In the genomic region with DNA sequence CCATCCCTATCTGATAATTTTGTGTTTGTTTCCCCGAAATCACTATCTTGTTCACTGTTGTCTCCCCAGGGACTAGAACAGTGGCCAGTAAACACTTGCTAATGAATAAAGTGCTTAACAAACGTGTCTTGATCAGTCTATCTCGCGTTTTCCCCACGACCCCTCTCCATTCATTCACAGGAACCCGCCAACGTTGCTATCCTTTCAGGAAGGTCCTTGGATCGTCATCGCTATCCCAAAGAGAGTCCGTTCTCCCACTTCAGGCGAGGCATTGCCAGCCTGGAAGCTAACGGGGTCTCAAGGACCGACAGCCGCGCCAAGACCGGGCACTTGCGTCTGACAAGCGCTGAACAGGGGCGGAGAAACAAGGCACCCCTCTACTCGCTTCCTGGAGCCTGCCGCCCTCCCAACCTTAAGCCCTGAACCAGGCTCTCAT, we compare ENCODE assay signal across 9 cellular contexts. TPM values are rescaled to one million over a fixed set of nuclear protein-coding genes. Genes with fewer than 3 reads are reported as not detected.
DNase-seq lines count a peak whose midpoint lies in the region; ATAC-seq and TF ChIP-seq lines count a peak whose summit lies in the region.
"Had no signal": no experiment of that assay in that cellular context is flagged by ENCODE, and none has a peak within 500 bp of the region (broad histone marks: within the 10 kb centered on the region; RNA-seq: fewer than 3 reads in every experiment).

No MANE protein-coding gene starts in this region.

- H3K27ac Mint-ChIP-seq in chondrocyte (ENCODE audit: unreplicated experiment) = no peak overlapping the region
- no peak overlapping the region for H3K27ac Mint-ChIP-seq in activated T-helper 2 cell treated with anti-CD3 and anti-CD28 coated beads, Interferon-gamma antibody, Interleukin-2, Interleukin-4, amounts not matched to agents 10 μg/mL and 5 μg/mL and 100 μg/mL, durations not matched to agents 14 hours and 24 hours and 36 hours
- H3K27ac Mint-ChIP-seq: activated naive CD8-positive, alpha-beta T cell had no signal

- TF ChIP-seq CTCF in omental fat pad (IDR thresholded peaks at IDR 0.05) (no peak), chondrocyte (IDR thresholded peaks at IDR 0.05) (no peak)

- intact Hi-C loops in activated T-helper 2 cell treated with anti-CD3 and anti-CD28 coated beads, Interferon-gamma antibody, Interleukin-2, Interleukin-4, amounts not matched to agents 10 μg/mL and 5 μg/mL and 100 μg/mL, durations not matched to agents 14 hours and 24 hours and 36 hours (cut with micrococcal nuclease) = loop anchor here (5.0 kb wide), 5 partner anchors 521 to 1349 kb away; a partner anchor contains a TSS

- H3K4me3 Mint-ChIP-seq in chondrocyte (ENCODE audit: unreplicated experiment) = no peak overlapping the region
- no peak overlapping the region for H3K4me3 Mint-ChIP-seq in activated T-helper 2 cell treated with anti-CD3 and anti-CD28 coated beads, Interferon-gamma antibody, Interleukin-2, Interleukin-4, amounts not matched to agents 10 μg/mL and 5 μg/mL and 100 μg/mL, durations not matched to agents 14 hours and 24 hours and 36 hours (ENCODE audit: low read depth)
- H3K4me3 Mint-ChIP-seq: activated naive CD8-positive, alpha-beta T cell had no signal

- no peaks in the 10 kb centered on the region for H3K27me3 Mint-ChIP-seq in chondrocyte (ENCODE audit: low read depth)
- H3K27me3 Mint-ChIP-seq in activated T-helper 2 cell treated with anti-CD3 and anti-CD28 coated beads, Interferon-gamma antibody, Interleukin-2, Interleukin-4, amounts not matched to agents 10 μg/mL and 5 μg/mL and 100 μg/mL, durations not matched to agents 14 hours and 24 hours and 36 hours (ENCODE audit: low read depth) = no peaks in the 10 kb centered on the region
- H3K27me3 Mint-ChIP-seq: activated naive CD8-positive, alpha-beta T cell had no signal

- ATAC-seq in omental fat pad (ENCODE audit: low FRiP score) = peak; percentile 12

- peak overlapping the region; percentile 96 for H3K4me3 ChIP-seq in HUES48 (ENCODE audit: low read depth, low read length)
- H3K4me3 ChIP-seq in effector memory CD4-positive, alpha-beta T cell (ENCODE audit: insufficient read depth, low read depth, low read length, poor library complexity, severe bottlenecking) = peak overlapping the region; percentile 94

- peaks cover 12% of the 10 kb centered on the region for H3K4me1 ChIP-seq in HUES48 (ENCODE audit: control insufficient read depth, insufficient read depth, low read length)
- peaks cover 39% of the 10 kb centered on the region for H3K4me1 ChIP-seq in effector memory CD4-positive, alpha-beta T cell (ENCODE audit: control insufficient read depth, insufficient read depth, low read length, poor library complexity, severe bottlenecking)

- H3K9me3 ChIP-seq in HUES48 (ENCODE audit: control insufficient read depth, insufficient read depth, low read length) = no peaks in the 10 kb centered on the region
- no peaks in the 10 kb centered on the region for H3K9me3 ChIP-seq in effector memory CD4-positive, alpha-beta T cell (ENCODE audit: control insufficient read depth, low read length)

- H3K9me3 Mint-ChIP-seq in chondrocyte (ENCODE audit: low read depth) = no peaks in the 10 kb centered on the region
- H3K9me3 Mint-ChIP-seq in activated T-helper 2 cell treated with anti-CD3 and anti-CD28 coated beads, Interferon-gamma antibody, Interleukin-2, Interleukin-4, amounts not matched to agents 10 μg/mL and 5 μg/mL and 100 μg/mL, durations not matched to agents 14 hours and 24 hours and 36 hours = no peaks in the 10 kb centered on the region

- H3K36me3 ChIP-seq in HUES48 (ENCODE audit: control insufficient read depth, insufficient read depth, low read length) = peaks cover 17% of the 10 kb centered on the region
- H3K36me3 ChIP-seq in effector memory CD4-positive, alpha-beta T cell (ENCODE audit: control insufficient read depth, insufficient read depth, low read length) = peaks cover 3% of the 10 kb centered on the region

- no peaks in the 10 kb centered on the region for H3K27me3 ChIP-seq in HUES48 (ENCODE audit: control insufficient read depth, insufficient read depth, low read length)
- no peaks in the 10 kb centered on the region for H3K27me3 ChIP-seq in effector memory CD4-positive, alpha-beta T cell (replicated peaks; ENCODE audit: control insufficient read depth, insufficient read depth, low read length, poor library complexity, severe bottlenecking)

- peak; percentile 58 for DNase-seq in NCI-H748 (lab: John Stamatoyannopoulos, UW; ENCODE audit: unreplicated experiment)
- no peak for DNase-seq in NCI-H748 treated with DMSO at 0.1 percent for 48 hours (lab: John Stamatoyannopoulos, UW)
- DNase-seq in effector memory CD4-positive, alpha-beta T cell = no peak
- peak; percentile 24 for DNase-seq in omental fat pad (ENCODE audit: low spot score)
- DNase-seq in chondrocyte (ENCODE audit: low spot score) = no peak
- no peak for DNase-seq in ecto neural progenitor cell (ENCODE audit: low spot score)
- DNase-seq in activated T-helper 2 cell treated with anti-CD3 and anti-CD28 coated beads, Interferon-gamma antibody, Interleukin-2, Interleukin-4, amounts not matched to agents 10 μg/mL and 5 μg/mL and 100 μg/mL, durations not matched to agents 14 hours and 24 hours and 36 hours (ENCODE audit: low spot score) = no peak

- peak overlapping the region; percentile 55; the same call in 1 of the 2 replicates for H3K9ac ChIP-seq in HUES48 (ENCODE audit: low read depth, low read length)

- peaks cover 27% of the 10 kb centered on the region for H3K4me1 Mint-ChIP-seq in chondrocyte (ENCODE audit: low read depth)
- H3K4me1 Mint-ChIP-seq in activated T-helper 2 cell treated with anti-CD3 and anti-CD28 coated beads, Interferon-gamma antibody, Interleukin-2, Interleukin-4, amounts not matched to agents 10 μg/mL and 5 μg/mL and 100 μg/mL, durations not matched to agents 14 hours and 24 hours and 36 hours (ENCODE audit: low read depth) = peaks cover 53% of the 10 kb centered on the region

- H3K27ac ChIP-seq in HUES48 (ENCODE audit: low read depth, low read length) = peak overlapping the region; percentile 68
- H3K27ac ChIP-seq in effector memory CD4-positive, alpha-beta T cell (ENCODE audit: insufficient read depth, low read length, poor library complexity, severe bottlenecking) = peak overlapping the region; percentile 91

- peaks cover 2% of the 10 kb centered on the region for H3K36me3 Mint-ChIP-seq in chondrocyte (ENCODE audit: low read depth)
- peaks cover 42% of the 10 kb centered on the region for H3K36me3 Mint-ChIP-seq in activated T-helper 2 cell treated with anti-CD3 and anti-CD28 coated beads, Interferon-gamma antibody, Interleukin-2, Interleukin-4, amounts not matched to agents 10 μg/mL and 5 μg/mL and 100 μg/mL, durations not matched to agents 14 hours and 24 hours and 36 hours (ENCODE audit: low read depth)

RNA-seq across cellular contexts. Expression of a gene that starts 0.3 kb away (rescaled TPM):
- total RNA-seq in omental fat pad = 10 to 100 TPM; 16.3 to 32.2 (median 22.8) TPM
- total RNA-seq in chondrocyte = 7.2 to 15.7 TPM (median 9.3 TPM) in 3 replicates
- total RNA-seq in activated T-helper 2 cell treated with anti-CD3 and anti-CD28 coated beads, Interferon-gamma antibody, Interleukin-2, Interleukin-4, amounts not matched to agents 10 μg/mL and 5 μg/mL and 100 μg/mL, durations not matched to agents 14 hours and 24 hours and 36 hours = 39.2 and 46.8 TPM in 2 replicates

RNA-seq across cellular contexts. Expression of a gene that starts 0.7 kb away (rescaled TPM):
- total RNA-seq in omental fat pad (10 to 100 TPM in 3 of 4 donors, 1 to 10 TPM in 1; 9.8 to 13.6 (median 11.1) TPM), chondrocyte (10.8 to 13.1 TPM (median 12.2 TPM) in 3 replicates)
- total RNA-seq in activated T-helper 2 cell treated with anti-CD3 and anti-CD28 coated beads, Interferon-gamma antibody, Interleukin-2, Interleukin-4, amounts not matched to agents 10 μg/mL and 5 μg/mL and 100 μg/mL, durations not matched to agents 14 hours and 24 hours and 36 hours = 18.0 and 19.9 TPM in 2 replicates

Comparison
In these comparisons a context has a peak if more than half of its experiments do, and no peak if none do; other contexts are left out.
1. DNase-seq: peak in NCI-H748 (single experiment) and omental fat pad (single experiment); none in NCI-H748 treated with DMSO at 0.1 percent for 48 hours (single experiment), effector memory CD4-positive, alpha-beta T cell (0 of 3), chondrocyte (single experiment), ecto neural progenitor cell (single experiment) and activated T-helper 2 cell treated with anti-CD3 and anti-CD28 coated beads, Interferon-gamma antibody, Interleukin-2, Interleukin-4, amounts not matched to agents 10 μg/mL and 5 μg/mL and 100 μg/mL, durations not matched to agents 14 hours and 24 hours and 36 hours (single experiment).